20 cellular contexts compared by ENCODE assay signal in genomic region chr6:49576618-49577017, GRCh38. TPM values are rescaled to one million over a fixed set of nuclear protein-coding genes. Genes with fewer than 3 reads are reported as not detected.
DNase-seq lines count a peak whose midpoint lies in the region; ATAC-seq, FAIRE-seq and TF ChIP-seq lines count a peak whose summit lies in the region.
"Had no signal": no experiment of that assay in that cellular context is flagged by ENCODE, and none has a peak within 500 bp of the region (broad histone marks: within the 10 kb centered on the region; RNA-seq: fewer than 3 reads in every experiment).

No MANE protein-coding gene starts in this region.

- no peaks in the 10 kb centered on the region for H3K4me1 ChIP-seq in HepG2 (ENCODE audit: insufficient read depth, low read length)
- H3K4me1 ChIP-seq in right lobe of liver = no peaks in the 10 kb centered on the region
- H3K4me1 ChIP-seq in keratinocyte (ENCODE audit: control insufficient read depth, extremely low read depth, insufficient read depth, low read length) = no peaks in the 10 kb centered on the region
- H3K4me1 ChIP-seq: BLaER1 treated with 17β-estradiol and CSF1 and Interleukin-3, amounts not matched to agents 10 nM and 100 nM had no signal

- DNase-seq in HepG2 (ENCODE audit: low spot score) = no peak
- DNase-seq in right lobe of liver = no peak
- DNase-seq in keratinocyte (ENCODE audit: low read depth, low spot score) = peak; percentile 23
- DNase-seq in GM13976 (ENCODE audit: low spot score) = no peak
- DNase-seq in GM19240 (ENCODE audit: insufficient read length, low spot score) = no peak
- no peak for DNase-seq in mesenteric fat pad (ENCODE audit: low spot score)
- DNase-seq: 8988T; CD4-positive, alpha-beta memory T cell; GDM1; KG1; NCI-H1105; NCI-H2081; NCI-H2171; NCI-H526; OCI-M1; SHP77 had no signal

- H4K20me1 ChIP-seq in HepG2 (ENCODE audit: insufficient read depth, low read length) (no peaks in the 10 kb centered on the region), keratinocyte (ENCODE audit: control insufficient read depth, extremely low read depth, insufficient read depth, low read length) (no peaks in the 10 kb centered on the region)
- H4K20me1 ChIP-seq: BLaER1 treated with 17β-estradiol and CSF1 and Interleukin-3, amounts not matched to agents 10 nM and 100 nM had no signal

- H2AFZ ChIP-seq in HepG2 (ENCODE audit: low read length) = no peak overlapping the region
- H2AFZ ChIP-seq in keratinocyte (ENCODE audit: control insufficient read depth, low read length) = peak overlapping the region; percentile 11

- TF ChIP-seq EP300 in HepG2 (IDR thresholded peaks at IDR 0.05; ENCODE audit: low read depth in 2 of 2, low read length in 2 of 2) (no peak), HepG2 (CRISPR knock-in tag; IDR thresholded peaks at IDR 0.05; ENCODE audit: borderline replicate concordance) (no peak)

- H3K36me3 ChIP-seq in HepG2 (replicated peaks in 1 of 2; ENCODE audit: control insufficient read depth in 1 of 2, insufficient read depth in 2 of 2, low read length in 2 of 2) (no peaks in the 10 kb centered on the region), right lobe of liver (no peaks in the 10 kb centered on the region), keratinocyte (ENCODE audit: control insufficient read depth in 2 of 2, extremely low read depth in 1 of 2, insufficient read depth in 2 of 2, low read length in 2 of 2) (no peaks in the 10 kb centered on the region)
- H3K36me3 ChIP-seq: BLaER1 treated with 17β-estradiol and CSF1 and Interleukin-3, amounts not matched to agents 10 nM and 100 nM had no signal

- TF ChIP-seq POLR2A in HepG2 (IDR thresholded peaks at IDR 0.05; ENCODE audit: insufficient read depth in 1 of 2, low read depth in 2 of 2, low read length in 2 of 2) = no peak
- TF ChIP-seq POLR2A in right lobe of liver (IDR thresholded peaks at IDR 0.05) = no peak

- H3K27ac ChIP-seq in HepG2 (ENCODE audit: extremely low read length, insufficient read depth, low read length) (no peak overlapping the region), right lobe of liver (no peak overlapping the region), keratinocyte (ENCODE audit: control insufficient read depth, insufficient read depth, low read length) (no peak overlapping the region)
- H3K27ac ChIP-seq: BLaER1 treated with 17β-estradiol and CSF1 and Interleukin-3, amounts not matched to agents 10 nM and 100 nM; HL-60 had no signal

- POLR2A ChIA-PET in HepG2 (lab: Yijun Ruan, JAX) = no interaction called here

- H3K4me2 ChIP-seq in HepG2 (ENCODE audit: low read depth, low read length) (no peak overlapping the region), keratinocyte (ENCODE audit: control insufficient read depth, extremely low read depth, insufficient read depth, low read depth, low read length) (no peak overlapping the region)
- H3K4me2 ChIP-seq: BLaER1 treated with 17β-estradiol and CSF1 and Interleukin-3, amounts not matched to agents 10 nM and 100 nM had no signal

- H3K79me2 ChIP-seq in HepG2 (ENCODE audit: insufficient read depth, low read length) = no peaks in the 10 kb centered on the region
- H3K79me2 ChIP-seq in keratinocyte (ENCODE audit: control insufficient read depth, insufficient read depth, low read length) = no peaks in the 10 kb centered on the region

- H3K9ac ChIP-seq in HepG2 (ENCODE audit: insufficient read depth, low read depth, low read length) = no peak overlapping the region
- H3K9ac ChIP-seq in keratinocyte (ENCODE audit: control insufficient read depth, extremely low read depth, insufficient read depth, low read length) = no peak overlapping the region
- H3K9ac ChIP-seq: BLaER1 treated with 17β-estradiol and CSF1 and Interleukin-3, amounts not matched to agents 10 nM and 100 nM had no signal

- dilution Hi-C loops in keratinocyte (cut with MboI; ENCODE audit: extremely low pct_ligation_motif_present, low sequenced_read_pairs) = no loop called here

- H3K27me3 ChIP-seq in HepG2 (ENCODE audit: control insufficient read depth in 1 of 2, insufficient read depth in 2 of 2, low read length in 2 of 2) (no peaks in the 10 kb centered on the region), right lobe of liver (no peaks in the 10 kb centered on the region), keratinocyte (ENCODE audit: control insufficient read depth, extremely low read depth, insufficient read depth, low read length) (no peaks in the 10 kb centered on the region)
- H3K27me3 ChIP-seq: BLaER1 treated with 17β-estradiol and CSF1 and Interleukin-3, amounts not matched to agents 10 nM and 100 nM had no signal

- no peaks in the 10 kb centered on the region for H3K9me3 ChIP-seq in HepG2 (ENCODE audit: low read length)
- H3K9me3 ChIP-seq in right lobe of liver = no peaks in the 10 kb centered on the region
- H3K9me3 ChIP-seq in keratinocyte (ENCODE audit: control insufficient read depth, low read depth, low read length) = no peaks in the 10 kb centered on the region

- no peaks in the 10 kb centered on the region for H3K9me1 ChIP-seq in keratinocyte (ENCODE audit: control insufficient read depth, extremely low read depth, insufficient read depth, low read length)

- BruUV-seq in HepG2 (replicated peaks; lab: Mats Ljungman, UMichigan) = no TSS peak

- CTCF ChIA-PET in HepG2 (lab: Yijun Ruan, JAX; ENCODE audit: low intra/inter-chr PET ratio, low total read pairs) = no interaction called here

- in situ Hi-C loops in HepG2 (cut with HindIII; ENCODE audit: extremely low pct_ligation_motif_present, low pct_unique_long_range_greater_than_20kb) = no loop called here
- in situ Hi-C loops in GM13976 (cut with MboI; ENCODE audit: low sequenced_read_pairs, unreplicated experiment) = no loop called here

- H3K4me3 ChIP-seq in HepG2 (replicated peaks in 1 of 3; ENCODE audit: insufficient read depth in 1 of 3, low read depth in 2 of 3, low read length in 3 of 3) (no peak overlapping the region), right lobe of liver (no peak overlapping the region), keratinocyte (ENCODE audit: control insufficient read depth in 2 of 3, extremely low read depth in 1 of 3, insufficient read depth in 2 of 3, low read depth in 1 of 3, low read length in 3 of 3) (no peak overlapping the region)
- H3K4me3 ChIP-seq: BLaER1 treated with 17β-estradiol and CSF1 and Interleukin-3, amounts not matched to agents 10 nM and 100 nM had no signal

- TF ChIP-seq CTCF in HepG2 (CRISPR knock-in tag; IDR thresholded peaks at IDR 0.05) (no peak), right lobe of liver (IDR thresholded peaks at IDR 0.05) (no peak), keratinocyte (optimal IDR thresholded peaks at IDR 0.05 in 1 of 3, IDR thresholded peaks at IDR 0.05 in 1 of 3, conservative IDR thresholded peaks at IDR 0.05 in 1 of 3; ENCODE audit: extremely low read depth in 1 of 3, insufficient read depth in 2 of 3, low read length in 3 of 3) (no peak), GM13976 (IDR thresholded peaks at IDR 0.05; ENCODE audit: borderline replicate concordance, control extremely low read depth, extremely low read depth, insufficient read depth, missing control alignments) (no peak)

- intact Hi-C loops in HepG2 (cut with micrococcal nuclease; ENCODE audit: unreplicated experiment) (no loop called here), right lobe of liver (cut with DNase I) (no loop called here)

- FAIRE-seq in HepG2 (lab: Jason Lieb, UNC) = no peak
- FAIRE-seq in keratinocyte (lab: Jason Lieb, UNC) = no peak

- ATAC-seq in HepG2 = peak; percentile 44; the same call in 1 of the 3 replicates
- ATAC-seq in right lobe of liver = no peak
- ATAC-seq in esophagus mucosa = peak; percentile 33
- no peak for ATAC-seq in HG03565 (IDR thresholded peaks at IDR 0.05; ENCODE audit: unreplicated experiment)

- 24% methylated on average over 1 of the region's 1 CpG for WGBS in HepG2 (ENCODE audit: low lambda C conversion rate)
- no CpG with 5 or more reads among the region's 1 CpG for WGBS in right lobe of liver (ENCODE audit: insufficient coverage, low coverage, low lambda C conversion rate, missing lambda C conversion rate)

- TF ChIP-seq RAD21 in HepG2 (CRISPR knock-in tag; IDR thresholded peaks at IDR 0.05) = no peak

TF ChIP-seq in HepG2, 621 proteins besides CTCF, POLR2A, EP300 and RAD21 (continues in another document):
- TF ChIP-seq ZNF850 (CRISPR knock-in tag; conservative IDR thresholded peaks at IDR 0.05) = no peak
- TF ChIP-seq TAF1 (CRISPR knock-in tag; IDR thresholded peaks at IDR 0.05) = no peak

RNA-seq across cellular contexts. Expression of gene C6orf141, which starts 26.1 kb away (rescaled TPM):
- total RNA-seq in HepG2 (2016; rRNA removed; fragmentation: Illumina TruSeq; extraction: Trizol) (not detected in 2 replicates), right lobe of liver (1 to 10 TPM in 3 of 6 experiments, under 1 TPM in 3; 0.18 to 3.4 (median 0.79) TPM), esophagus mucosa (9.3 TPM), mesenteric fat pad (3.9 TPM)
- not detected in 2 replicates for total RNA-seq in HepG2 (2016; cell fraction: cytosol; rRNA removed; fragmentation: Illumina TruSeq; extraction: Trizol; ENCODE audit: low read depth)
- total RNA-seq in HepG2 (2016; cell fraction: insoluble cytoplasmic fraction; rRNA removed; fragmentation: Illumina TruSeq; extraction: Trizol) = not detected in 2 replicates
- not detected in 2 replicates for total RNA-seq in HepG2 (2016; cell fraction: membrane; rRNA removed; fragmentation: Illumina TruSeq; extraction: Trizol)
- total RNA-seq in HepG2 (2016; cell fraction: nucleus; rRNA removed; fragmentation: Illumina TruSeq; extraction: Trizol) = not detected in 2 replicates
- polyA plus RNA-seq in HepG2 (2011; rRNA removed) (0.07 and 0.12 TPM in 2 replicates), keratinocyte (20.7 to 59.1 TPM (median 51.6 TPM) in 3 replicates)
- not detected in 2 replicates for polyA plus RNA-seq in HepG2 (2011; cell fraction: cytosol; rRNA removed)
- polyA plus RNA-seq in HepG2 (2011; cell fraction: nucleus; rRNA removed) = 0.29 TPM in 1 of 2 replicates, not detected in the other
- not detected in 2 replicates for polyA plus RNA-seq in HepG2 (2012)
- polyA plus RNA-seq in HepG2 (2016; cell fraction: cytosol; fragmentation: Illumina TruSeq; extraction: Trizol; ENCODE audit: low read depth) = not detected in 2 replicates
- not detected in 2 replicates for polyA plus RNA-seq in HepG2 (2016; cell fraction: insoluble cytoplasmic fraction; fragmentation: Illumina TruSeq; extraction: Trizol; ENCODE audit: low read depth)
- not detected in 2 replicates for polyA plus RNA-seq in HepG2 (2016; cell fraction: membrane; fragmentation: Illumina TruSeq; extraction: Trizol; ENCODE audit: low read depth)
- polyA plus RNA-seq in HepG2 (2016; cell fraction: nucleus; fragmentation: Illumina TruSeq; extraction: Trizol; ENCODE audit: insufficient read depth, low read depth) = not detected in 2 replicates
- not detected in 2 replicates for polyA minus RNA-seq in HepG2 (2011; rRNA and poly(A)+ RNA removed; ENCODE audit: low replicate concordance)
- polyA minus RNA-seq in HepG2 (2011; cell fraction: cytosol; rRNA and poly(A)+ RNA removed) = not detected in 2 replicates
- not detected in 2 replicates for polyA minus RNA-seq in HepG2 (2011; cell fraction: nucleus; rRNA and poly(A)+ RNA removed)
- 15.4 TPM for polyA plus RNA-seq in keratinocyte (2011; ENCODE audit: low read depth)
- polyA plus RNA-seq in keratinocyte (2011; cell fraction: cytosol; rRNA removed) = 7.9 and 16.5 TPM in 2 replicates
- polyA plus RNA-seq in keratinocyte (2011; cell fraction: nucleus; rRNA removed) = 165 and 203 TPM in 2 replicates
- polyA plus RNA-seq in keratinocyte (2012; ENCODE audit: low replicate concordance) = 14.2 and 26.9 TPM in 2 replicates
- polyA minus RNA-seq in keratinocyte = 4.2 to 23.0 TPM (median 14.0 TPM) in 3 replicates
- polyA minus RNA-seq in keratinocyte (2011; cell fraction: cytosol; rRNA and poly(A)+ RNA removed) = 2.5 TPM
- polyA minus RNA-seq in keratinocyte (2011; cell fraction: nucleus; rRNA and poly(A)+ RNA removed) = 25.9 and 38.6 TPM in 2 replicates
- total RNA-seq: CD4-positive, alpha-beta memory T cell had no signal
- polyA plus RNA-seq: CD4-positive, alpha-beta memory T cell had no signal

Comparison
In these comparisons a context has a peak if more than half of its experiments do, and no peak if none do; other contexts are left out.
1. ATAC-seq: peak in HepG2 (single experiment) and esophagus mucosa (single experiment); none in right lobe of liver (0 of 4) and HG03565 (single experiment).